16 cellular contexts compared by ENCODE assay signal in genomic region chr10:26483554-26483953, GRCh38. TPM values are rescaled to one million over a fixed set of nuclear protein-coding genes. Genes with fewer than 3 reads are reported as not detected.
DNase-seq lines count a peak whose midpoint lies in the region; ATAC-seq and TF ChIP-seq lines count a peak whose summit lies in the region.
"Had no signal": no experiment of that assay in that cellular context is flagged by ENCODE, and none has a peak within 500 bp of the region (broad histone marks: within the 10 kb centered on the region; RNA-seq: fewer than 3 reads in every experiment).

No MANE protein-coding gene starts in this region.

- ATAC-seq in activated CD8-positive, alpha-beta T cell treated with anti-CD3 and anti-CD28 coated beads for 36 hours: no peak
- ATAC-seq in naive thymus-derived CD4-positive, alpha-beta T cell: no peak
- ATAC-seq in HG03521 (IDR thresholded peaks at IDR 0.05; ENCODE audit: unreplicated experiment) (no peak), right cardiac atrium (no peak)
- ATAC-seq: GM23338 had no signal

- POLR2A ChIA-PET in CD4-positive, alpha-beta memory T cell (lab: Charles Lee; ENCODE audit: partially characterized antibody): interaction anchor here (0.9 to 9.0 kb wide), 3 partner anchors 10 to 45 kb away, joined by 3 to 167 read pairs (median 12); partner anchors contain the start of gene APBB1IP
- POLR2A ChIA-PET in activated CD8-positive, alpha-beta T cell treated with anti-CD3 and anti-CD28 coated beads for 36 hours (lab: Charles Lee): interaction anchor here (0.9 kb wide), 1 partner anchor 43 kb away, joined by 3 read pairs; no protein-coding TSS in a partner anchor
- POLR2A ChIA-PET in naive thymus-derived CD4-positive, alpha-beta T cell (lab: Charles Lee): interaction anchor here (0.8 to 2.8 kb wide), 7 partner anchors 9 to 52 kb away, joined by 3 to 16 read pairs (median 4); partner anchors contain the start of gene APBB1IP

- H3K27ac Mint-ChIP-seq in CD4-positive, alpha-beta memory T cell: peak overlapping the region; percentile 85 to 97 (median 92)
- peak overlapping the region; percentile 94 for H3K27ac Mint-ChIP-seq in activated CD8-positive, alpha-beta T cell treated with anti-CD3 and anti-CD28 coated beads for 36 hours
- peak overlapping the region; percentile 80 to 97 (median 93) for H3K27ac Mint-ChIP-seq in naive thymus-derived CD4-positive, alpha-beta T cell
- H3K27ac Mint-ChIP-seq in mesothelial cell of epicardium: no peak overlapping the region
- H3K27ac Mint-ChIP-seq: GM23338 had no signal

- DNase-seq in CD4-positive, alpha-beta memory T cell: no peak
- DNase-seq in ELR (ENCODE audit: low read depth) (peak; percentile 54), mesothelial cell of epicardium (ENCODE audit: low spot score in 2 of 2, unreplicated experiment in 2 of 2) (no peak), right cardiac atrium (no peak)
- no peak for DNase-seq in activated CD8-positive, alpha-beta T cell treated with anti-CD3 and anti-CD28 coated beads for 36 hours
- no peak for DNase-seq in naive thymus-derived CD4-positive, alpha-beta T cell
- DNase-seq: activated effector memory CD4-positive, alpha-beta T cell treated with anti-CD3 and anti-CD28 coated beads, Interleukin-2, amount 50 U/mL, for 16 hours; left ventricle myocardium inferior; NCI-H1105 treated with DMSO at 0.1 percent for 48 hours; OCI-M1; right lobe of liver; stimulated activated CD8-positive, alpha-beta memory T cell treated with anti-CD3 and anti-CD28 coated beads, Interleukin-4, amount 100 ng/mL, for 48 hours; transverse colon had no signal

- peaks cover 11 to 19% of the 10 kb centered on the region in 2 donors for H3K36me3 Mint-ChIP-seq in CD4-positive, alpha-beta memory T cell
- H3K36me3 Mint-ChIP-seq in activated CD8-positive, alpha-beta T cell treated with anti-CD3 and anti-CD28 coated beads for 36 hours (ENCODE audit: low read depth): peaks cover 17% of the 10 kb centered on the region
- peaks cover under 1 to 24% (median 11%) of the 10 kb centered on the region in 5 donors for H3K36me3 Mint-ChIP-seq in naive thymus-derived CD4-positive, alpha-beta T cell
- no peaks in the 10 kb centered on the region for H3K36me3 Mint-ChIP-seq in mesothelial cell of epicardium

- CTCF ChIA-PET in CD4-positive, alpha-beta memory T cell (lab: Charles Lee; ENCODE audit: partially characterized antibody): interaction anchor here (1.1 to 2.5 kb wide), 2 partner anchors 9 to 15 kb away, joined by 3 to 12 read pairs; no protein-coding TSS in a partner anchor
- CTCF ChIA-PET in activated CD8-positive, alpha-beta T cell treated with anti-CD3 and anti-CD28 coated beads for 36 hours (lab: Charles Lee): no interaction called here
- CTCF ChIA-PET in naive thymus-derived CD4-positive, alpha-beta T cell (lab: Charles Lee): interaction anchor here (0.7 kb wide), 1 partner anchor 69 kb away, joined by 3 read pairs; no protein-coding TSS in a partner anchor

- 91% methylated on average over 2 of the region's 2 CpGs for WGBS in right cardiac atrium

- H3K4me3 Mint-ChIP-seq in CD4-positive, alpha-beta memory T cell: peak overlapping the region in 7 of 8 donors; percentile 36 to 88 (median 71)
- H3K4me3 Mint-ChIP-seq in activated CD8-positive, alpha-beta T cell treated with anti-CD3 and anti-CD28 coated beads for 36 hours: peak overlapping the region; percentile 47
- peak overlapping the region in 9 of 10 donors; percentile 36 to 81 (median 68) for H3K4me3 Mint-ChIP-seq in naive thymus-derived CD4-positive, alpha-beta T cell
- no peak overlapping the region for H3K4me3 Mint-ChIP-seq in mesothelial cell of epicardium
- H3K4me3 Mint-ChIP-seq: GM23338 had no signal

- no peaks in the 10 kb centered on the region for H3K27me3 ChIP-seq in CD4-positive, alpha-beta memory T cell (ENCODE audit: insufficient read depth, low read length)
- no peaks in the 10 kb centered on the region for H3K27me3 ChIP-seq in naive thymus-derived CD4-positive, alpha-beta T cell (ENCODE audit: control insufficient read depth in 2 of 2, insufficient read depth in 2 of 2, low read length in 2 of 2)
- no peaks in the 10 kb centered on the region for H3K27me3 ChIP-seq in right cardiac atrium (ENCODE audit: control insufficient read depth, insufficient read depth)
- H3K27me3 ChIP-seq: right lobe of liver, transverse colon had no signal

- H3K9me3 Mint-ChIP-seq in CD4-positive, alpha-beta memory T cell: peaks cover 0 to 6% (median 0%) of the 10 kb centered on the region in 8 donors
- no peaks in the 10 kb centered on the region for H3K9me3 Mint-ChIP-seq in activated CD8-positive, alpha-beta T cell treated with anti-CD3 and anti-CD28 coated beads for 36 hours
- peaks cover 0 to 1% (median 0%) of the 10 kb centered on the region in 11 donors for H3K9me3 Mint-ChIP-seq in naive thymus-derived CD4-positive, alpha-beta T cell
- no peaks in the 10 kb centered on the region for H3K9me3 Mint-ChIP-seq in mesothelial cell of epicardium
- H3K9me3 Mint-ChIP-seq: GM23338 had no signal

- no peak for TF ChIP-seq CTCF in activated CD8-positive, alpha-beta T cell treated with anti-CD3 and anti-CD28 coated beads for 36 hours (IDR thresholded peaks at IDR 0.05)
- no peak for TF ChIP-seq CTCF in mesothelial cell of epicardium (IDR thresholded peaks at IDR 0.05; ENCODE audit: unreplicated experiment)

- intact Hi-C loops in CD4-positive, alpha-beta memory T cell (cut with micrococcal nuclease): loop anchor here (10.0 kb wide), 1 partner anchor 1851 kb away; no protein-coding TSS in a partner anchor
- intact Hi-C loops in activated CD8-positive, alpha-beta T cell treated with anti-CD3 and anti-CD28 coated beads for 36 hours (cut with micrococcal nuclease): no loop called here
- intact Hi-C loops in naive thymus-derived CD4-positive, alpha-beta T cell (cut with micrococcal nuclease): loop anchor here (2.0 to 10.0 kb wide), 3 partner anchors 199 to 1021 kb away; partner anchors contain the start of genes MASTL (in 1 of the 2), RAB18 (in 1 of the 2) and YME1L1 (in 1 of the 2)
- intact Hi-C loops in right cardiac atrium (cut with DNase I): no loop called here

- peak overlapping the region; percentile 51 for H3K27ac ChIP-seq in CD4-positive, alpha-beta memory T cell (ENCODE audit: low read depth, low read length)
- peak overlapping the region; percentile 71 for H3K27ac ChIP-seq in naive thymus-derived CD4-positive, alpha-beta T cell (ENCODE audit: low read depth, low read length)
- no peak overlapping the region for H3K27ac ChIP-seq in right cardiac atrium (ENCODE audit: low read length)
- H3K27ac ChIP-seq: left ventricle myocardium inferior, right lobe of liver had no signal

- peaks cover 96% of the 10 kb centered on the region for H3K4me1 ChIP-seq in CD4-positive, alpha-beta memory T cell (ENCODE audit: insufficient read depth, low read length)
- H3K4me1 ChIP-seq in naive thymus-derived CD4-positive, alpha-beta T cell (ENCODE audit: control insufficient read depth in 2 of 2, insufficient read depth in 2 of 2, low read length in 2 of 2): peaks cover 79 to 83% of the 10 kb centered on the region in 2 donors
- peaks cover 5% of the 10 kb centered on the region for H3K4me1 ChIP-seq in right cardiac atrium (ENCODE audit: control insufficient read depth, insufficient read depth, low read length)

- H3K27me3 Mint-ChIP-seq in CD4-positive, alpha-beta memory T cell: no peaks in the 10 kb centered on the region
- no peaks in the 10 kb centered on the region for H3K27me3 Mint-ChIP-seq in activated CD8-positive, alpha-beta T cell treated with anti-CD3 and anti-CD28 coated beads for 36 hours
- no peaks in the 10 kb centered on the region for H3K27me3 Mint-ChIP-seq in naive thymus-derived CD4-positive, alpha-beta T cell
- H3K27me3 Mint-ChIP-seq in mesothelial cell of epicardium (ENCODE audit: low read depth): no peaks in the 10 kb centered on the region

- H3K9me3 ChIP-seq in CD4-positive, alpha-beta memory T cell (ENCODE audit: control insufficient read depth in 1 of 2, low read length in 2 of 2): no peaks in the 10 kb centered on the region
- no peaks in the 10 kb centered on the region for H3K9me3 ChIP-seq in naive thymus-derived CD4-positive, alpha-beta T cell (ENCODE audit: control insufficient read depth in 2 of 3, low read length in 3 of 3)
- H3K9me3 ChIP-seq in right cardiac atrium (ENCODE audit: control insufficient read depth, low read length): no peaks in the 10 kb centered on the region
- H3K9me3 ChIP-seq: left ventricle myocardium inferior, right lobe of liver, transverse colon had no signal

- no peaks in the 10 kb centered on the region for H3K36me3 ChIP-seq in CD4-positive, alpha-beta memory T cell (ENCODE audit: insufficient read depth, low read length)
- no peaks in the 10 kb centered on the region for H3K36me3 ChIP-seq in naive thymus-derived CD4-positive, alpha-beta T cell (ENCODE audit: control insufficient read depth in 2 of 3, insufficient read depth in 3 of 3, low read length in 3 of 3)
- H3K36me3 ChIP-seq: left ventricle myocardium inferior, right lobe of liver, transverse colon had no signal

- peaks cover 59 to 81% (median 69%) of the 10 kb centered on the region in 4 donors for H3K4me1 Mint-ChIP-seq in CD4-positive, alpha-beta memory T cell
- H3K4me1 Mint-ChIP-seq in activated CD8-positive, alpha-beta T cell treated with anti-CD3 and anti-CD28 coated beads for 36 hours (ENCODE audit: low read depth): peaks cover 75% of the 10 kb centered on the region
- peaks cover 59 to 85% (median 79%) of the 10 kb centered on the region in 7 donors for H3K4me1 Mint-ChIP-seq in naive thymus-derived CD4-positive, alpha-beta T cell
- peaks cover 23% of the 10 kb centered on the region for H3K4me1 Mint-ChIP-seq in mesothelial cell of epicardium
- H3K4me1 Mint-ChIP-seq: GM23338 had no signal

- no peak overlapping the region for H3K4me3 ChIP-seq in CD4-positive, alpha-beta memory T cell (ENCODE audit: low read length in 2 of 2)
- H3K4me3 ChIP-seq in naive thymus-derived CD4-positive, alpha-beta T cell (ENCODE audit: low read length): no peak overlapping the region
- no peak overlapping the region for H3K4me3 ChIP-seq in right cardiac atrium (ENCODE audit: low read length)
- H3K4me3 ChIP-seq: GM23338, left ventricle myocardium inferior, right lobe of liver, transverse colon had no signal

RNA-seq across cellular contexts. Expression of gene APBB1IP, which starts 45.4 kb away (rescaled TPM):
- 100 to 1,000 TPM; 106 TPM for total RNA-seq in CD4-positive, alpha-beta memory T cell
- 10 to 100 TPM; 30.6 to 85.9 TPM for polyA plus RNA-seq in CD4-positive, alpha-beta memory T cell
- 10 to 100 TPM; 61.9 to 64.8 TPM for total RNA-seq in activated CD8-positive, alpha-beta T cell treated with anti-CD3 and anti-CD28 coated beads for 36 hours
- total RNA-seq in naive thymus-derived CD4-positive, alpha-beta T cell: 100 to 1,000 TPM in 1 of 5 experiments, 10 to 100 TPM in 4; 64.7 to 101 (median 88.0) TPM
- 10 to 100 TPM; 60.2 to 70.5 TPM for polyA plus RNA-seq in naive thymus-derived CD4-positive, alpha-beta T cell
- 0.20 to 0.22 TPM in 2 of 3 replicates, not detected in the other for total RNA-seq in mesothelial cell of epicardium
- total RNA-seq in right cardiac atrium: 1 to 10 TPM; 5.2 to 8.4 (median 6.9) TPM
- polyA plus RNA-seq in right cardiac atrium: 2.8 TPM
- polyA plus RNA-seq: neural cell had no signal

Comparison
In these comparisons a context has a peak if more than half of its experiments do, and no peak if none do; other contexts are left out.
1. RNA of gene APBB1IP, which starts 45.4 kb away (total RNA-seq): 106 TPM in CD4-positive, alpha-beta memory T cell, 64.7 to 101 TPM in naive thymus-derived CD4-positive, alpha-beta T cell and 61.9 to 64.8 TPM in activated CD8-positive, alpha-beta T cell treated with anti-CD3 and anti-CD28 coated beads for 36 hours; 5.2 to 8.4 TPM in right cardiac atrium and 0.20 to 0.22 TPM in mesothelial cell of epicardium; every median in the first group is over 4 times any median in the second.
2. intact Hi-C loops: an anchor here in CD4-positive, alpha-beta memory T cell (10.0 kb wide) and naive thymus-derived CD4-positive, alpha-beta T cell (2.0 to 10.0 kb wide); none called in activated CD8-positive, alpha-beta T cell treated with anti-CD3 and anti-CD28 coated beads for 36 hours and right cardiac atrium.